14 cellular contexts compared by ENCODE assay signal in the genomic region with DNA sequence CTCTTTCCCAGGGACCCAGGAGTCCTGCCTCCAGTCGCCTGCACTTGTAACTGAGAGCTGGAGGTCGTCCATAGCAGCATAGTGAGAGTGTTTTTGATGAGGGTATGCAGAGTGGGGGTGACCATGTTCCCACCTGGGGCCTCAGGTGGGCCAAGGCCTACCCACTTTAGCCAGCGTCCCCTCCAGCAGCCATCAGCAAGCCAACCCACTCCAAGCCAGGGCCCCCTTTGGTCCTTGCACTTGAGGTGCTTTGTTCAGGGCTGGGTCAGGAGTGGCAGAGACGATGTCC. TPM values are rescaled to one million over a fixed set of nuclear protein-coding genes. Genes with fewer than 3 reads are reported as not detected.
DNase-seq lines count a peak whose midpoint lies in the region; ATAC-seq and TF ChIP-seq lines count a peak whose summit lies in the region.
"Had no signal": no experiment of that assay in that cellular context is flagged by ENCODE, and none has a peak within 500 bp of the region (broad histone marks: within the 10 kb centered on the region; RNA-seq: fewer than 3 reads in every experiment).

No MANE protein-coding gene starts in this region.

- peak; percentile 42 for TF ChIP-seq CTCF in RWPE2 (IDR thresholded peaks at IDR 0.05; ENCODE audit: poor library complexity, severe bottlenecking)
- peak in 1 of 7 experiments; percentile 19 for TF ChIP-seq CTCF in stomach (IDR thresholded peaks at IDR 0.05)

- CTCF ChIA-PET in activated naive CD4-positive, alpha-beta T cell treated with anti-CD3 and anti-CD28 coated beads for 36 hours (lab: Charles Lee) = interaction anchor here (0.6 to 9.7 kb wide), 9 partner anchors 11 to 233 kb away, joined by 3 to 113 read pairs (median 5); a partner anchor contains a TSS

- H3K27me3 ChIP-seq in RWPE2 (ENCODE audit: insufficient read depth, poor library complexity, severe bottlenecking) (no peaks in the 10 kb centered on the region), stomach (no peaks in the 10 kb centered on the region)

- no peaks in the 10 kb centered on the region for H3K9me3 ChIP-seq in RWPE2 (ENCODE audit: severe bottlenecking)
- no peaks in the 10 kb centered on the region for H3K9me3 ChIP-seq in stomach

- peak overlapping the region; percentile 53 for H3K4me3 Mint-ChIP-seq in activated naive CD4-positive, alpha-beta T cell treated with anti-CD3 and anti-CD28 coated beads for 36 hours
- peak overlapping the region; percentile 7 for H3K4me3 Mint-ChIP-seq in dendritic cell treated with granulocyte-macrophage colony-stimulating factor and Interleukin-4, amounts not matched to agents 40 ng/mL and 50 ng/mL, for 4 days

- intact Hi-C loops in activated naive CD4-positive, alpha-beta T cell treated with anti-CD3 and anti-CD28 coated beads for 36 hours (cut with micrococcal nuclease) = loop anchor here (5.0 kb wide), 1 partner anchor 986 kb away; no protein-coding TSS in a partner anchor
- intact Hi-C loops in dendritic cell treated with granulocyte-macrophage colony-stimulating factor and Interleukin-4, amounts not matched to agents 40 ng/mL and 50 ng/mL, for 4 days (cut with micrococcal nuclease) = loop anchor here (2.0 kb wide), 1 partner anchor 18 kb away; no protein-coding TSS in a partner anchor
- intact Hi-C loops in stomach (cut with DNase I; ENCODE audit: low total_unique reads) = no loop called here

- 72 to 79% (median 78%) methylated on average over 4 of the region's 4 CpGs for WGBS in stomach, 5 donors

- peaks cover 78% of the 10 kb centered on the region for H3K4me1 Mint-ChIP-seq in activated naive CD4-positive, alpha-beta T cell treated with anti-CD3 and anti-CD28 coated beads for 36 hours (ENCODE audit: low read depth)
- H3K4me1 Mint-ChIP-seq in dendritic cell treated with granulocyte-macrophage colony-stimulating factor and Interleukin-4, amounts not matched to agents 40 ng/mL and 50 ng/mL, for 4 days (ENCODE audit: low read depth) = peaks cover 95% of the 10 kb centered on the region

- H3K36me3 ChIP-seq in RWPE2 (ENCODE audit: low read depth) (peaks cover 63% of the 10 kb centered on the region), stomach (peaks cover 0 to 29% (median 13%) of the 10 kb centered on the region in 4 donors)
- H3K36me3 ChIP-seq: WERI-Rb-1 had no signal

- H3K27ac ChIP-seq in RWPE2 (ENCODE audit: poor library complexity, severe bottlenecking) (peak overlapping the region; percentile 91), stomach (peak overlapping the region in 3 of 5 donors; percentile 21 to 79 (median 77))
- H3K27ac ChIP-seq: WERI-Rb-1 had no signal

- H3K9me3 Mint-ChIP-seq in activated naive CD4-positive, alpha-beta T cell treated with anti-CD3 and anti-CD28 coated beads for 36 hours = no peaks in the 10 kb centered on the region
- no peaks in the 10 kb centered on the region for H3K9me3 Mint-ChIP-seq in dendritic cell treated with granulocyte-macrophage colony-stimulating factor and Interleukin-4, amounts not matched to agents 40 ng/mL and 50 ng/mL, for 4 days

- no peak for TF ChIP-seq POLR2A in stomach (IDR thresholded peaks at IDR 0.05)

- H3K4me1 ChIP-seq in RWPE2 (ENCODE audit: insufficient read depth, poor library complexity, severe bottlenecking) (peaks cover 21% of the 10 kb centered on the region), stomach (peaks cover 0 to 64% (median 19%) of the 10 kb centered on the region in 4 donors)

- peaks cover 64% of the 10 kb centered on the region for H3K36me3 Mint-ChIP-seq in activated naive CD4-positive, alpha-beta T cell treated with anti-CD3 and anti-CD28 coated beads for 36 hours (ENCODE audit: low read depth)
- peaks cover 58% of the 10 kb centered on the region for H3K36me3 Mint-ChIP-seq in dendritic cell treated with granulocyte-macrophage colony-stimulating factor and Interleukin-4, amounts not matched to agents 40 ng/mL and 50 ng/mL, for 4 days (ENCODE audit: low read depth)

- no peak for TF ChIP-seq EP300 in stomach (IDR thresholded peaks at IDR 0.05)

- no peak for ATAC-seq in RWPE2 (ENCODE audit: low read depth)
- no peak for ATAC-seq in GM21737 (IDR thresholded peaks at IDR 0.05; ENCODE audit: unreplicated experiment)
- no peak for ATAC-seq in HG02571 (IDR thresholded peaks at IDR 0.05; ENCODE audit: unreplicated experiment)
- ATAC-seq: Right ventricle myocardium inferior had no signal

- H3K4me3 ChIP-seq in RWPE2 (ENCODE audit: severe bottlenecking) (no peak overlapping the region), stomach (no peak overlapping the region)
- H3K4me3 ChIP-seq: smooth muscle cell had no signal

- H3K27me3 Mint-ChIP-seq in activated naive CD4-positive, alpha-beta T cell treated with anti-CD3 and anti-CD28 coated beads for 36 hours (ENCODE audit: low read depth) = no peaks in the 10 kb centered on the region
- H3K27me3 Mint-ChIP-seq in dendritic cell treated with granulocyte-macrophage colony-stimulating factor and Interleukin-4, amounts not matched to agents 40 ng/mL and 50 ng/mL, for 4 days = no peaks in the 10 kb centered on the region

- peak overlapping the region; percentile 100 for H3K27ac Mint-ChIP-seq in activated naive CD4-positive, alpha-beta T cell treated with anti-CD3 and anti-CD28 coated beads for 36 hours
- H3K27ac Mint-ChIP-seq in dendritic cell treated with granulocyte-macrophage colony-stimulating factor and Interleukin-4, amounts not matched to agents 40 ng/mL and 50 ng/mL, for 4 days = peak overlapping the region; percentile 92

- no peak for DNase-seq in activated naive CD4-positive, alpha-beta T cell treated with anti-CD3 and anti-CD28 coated beads for 36 hours
- DNase-seq in activated naive CD4-positive, alpha-beta T cell treated with anti-CD3 and anti-CD28 coated beads, Interleukin-2, amount 50 U/mL, for 16 hours = no peak
- no peak for DNase-seq in RWPE2 (ENCODE audit: low spot score)
- DNase-seq in stomach = no peak
- DNase-seq in epidermal melanocyte (ENCODE audit: insufficient read length, low spot score) = no peak
- DNase-seq: NCI-H2227 treated with DMSO at 0.1 percent for 48 hours had no signal

RNA-seq across cellular contexts. Expression of a gene that starts 11.9 kb away (rescaled TPM):
- 100 to 1,000 TPM; 103 to 111 TPM for total RNA-seq in activated naive CD4-positive, alpha-beta T cell treated with anti-CD3 and anti-CD28 coated beads for 36 hours
- 10 to 100 TPM in 3 of 5 donors, 1 to 10 TPM in 2; 3.5 to 59.4 (median 11.3) TPM for total RNA-seq in stomach
- polyA plus RNA-seq in stomach = 10 to 100 TPM; 11.8 to 27.9 (median 22.1) TPM

RNA-seq across cellular contexts. Expression of a gene that starts 14.1 kb away (rescaled TPM):
- 10 to 100 TPM; 68.4 to 73.7 TPM for total RNA-seq in activated naive CD4-positive, alpha-beta T cell treated with anti-CD3 and anti-CD28 coated beads for 36 hours
- total RNA-seq in stomach = 100 to 1,000 TPM in 1 of 5 donors, 10 to 100 TPM in 3, 1 to 10 TPM in 1; 3.1 to 222 (median 32.7) TPM
- 10 to 100 TPM in 1 of 3 donors, 1 to 10 TPM in 2; 7.6 to 22.4 (median 8.6) TPM for polyA plus RNA-seq in stomach

RNA-seq across cellular contexts. Expression of a gene that starts 35.5 kb away (rescaled TPM):
- total RNA-seq in activated naive CD4-positive, alpha-beta T cell treated with anti-CD3 and anti-CD28 coated beads for 36 hours = 1 to 10 TPM; 1.3 to 2.0 TPM
- total RNA-seq in stomach = under 1 TPM in 1 of 5 donors, not detected in 4; 0.43 TPM
- 1 to 10 TPM in 2 of 3 donors, under 1 TPM in 1; 0.61 to 3.9 (median 2.6) TPM for polyA plus RNA-seq in stomach

RNA-seq across cellular contexts. Expression of a gene that starts 50.8 kb away (rescaled TPM):
- not detected for total RNA-seq in activated naive CD4-positive, alpha-beta T cell treated with anti-CD3 and anti-CD28 coated beads for 36 hours
- not detected for total RNA-seq in stomach
- polyA plus RNA-seq in stomach = not detected
- total RNA-seq: fibroblast of villous mesenchyme, myocyte, Right ventricle myocardium inferior, smooth muscle cell had no signal
- polyA plus RNA-seq: smooth muscle cell had no signal
